12 cellular contexts compared by ENCODE assay signal in the genomic region with DNA sequence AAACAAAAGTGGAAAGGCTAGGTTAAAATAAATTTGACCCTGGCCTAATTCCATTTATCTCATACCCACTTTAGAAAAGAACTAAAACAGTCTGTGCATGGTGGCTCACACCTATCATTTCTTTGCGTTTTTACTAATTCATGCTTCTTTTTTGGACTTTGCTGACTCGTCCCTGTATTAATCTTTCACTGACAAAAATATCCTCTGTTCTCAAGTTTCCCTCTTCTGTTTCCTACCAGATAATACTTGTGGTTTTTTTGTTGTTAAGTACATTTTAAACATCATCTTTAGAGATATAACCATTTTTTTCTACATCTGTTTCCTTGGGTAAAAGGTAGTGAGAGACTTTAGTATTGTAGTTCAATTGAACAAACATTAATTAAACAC. TPM values are rescaled to one million over a fixed set of nuclear protein-coding genes. Genes with fewer than 3 reads are reported as not detected.
DNase-seq lines count a peak whose midpoint lies in the region; TF ChIP-seq lines count a peak whose summit lies in the region.
"Had no signal": no experiment of that assay in that cellular context is flagged by ENCODE, and none has a peak within 500 bp of the region (broad histone marks: within the 10 kb centered on the region; RNA-seq: fewer than 3 reads in every experiment).

No MANE protein-coding gene starts in this region.

- H3K9me3 Mint-ChIP-seq in nephron progenitor cell: peaks cover 6% of the 10 kb centered on the region

- peaks cover 63% of the 10 kb centered on the region for H3K4me1 ChIP-seq in Karpas-422 (ENCODE audit: low read length)
- no peaks in the 10 kb centered on the region for H3K4me1 ChIP-seq in ascending aorta
- H3K4me1 ChIP-seq in tibial nerve: peaks cover 0 to 39% (median 7%) of the 10 kb centered on the region in 4 donors
- peaks cover 21% of the 10 kb centered on the region for H3K4me1 ChIP-seq in hepatocyte (ENCODE audit: insufficient read depth)

- 47 to 51% methylated on average over 2 of the region's 2 CpGs for WGBS in tibial nerve, 2 donors
- 66% methylated on average over 2 of the region's 2 CpGs for WGBS in hepatocyte (ENCODE audit: low lambda C conversion rate, missing lambda C conversion rate)

- H3K27ac ChIP-seq in Karpas-422 (ENCODE audit: low read length) (peak overlapping the region; percentile 95), ascending aorta (no peak overlapping the region), tibial nerve (no peak overlapping the region), hepatocyte (no peak overlapping the region)

- H3K9me3 ChIP-seq in Karpas-422 (ENCODE audit: low read length) (no peaks in the 10 kb centered on the region), ascending aorta (no peaks in the 10 kb centered on the region), tibial nerve (no peaks in the 10 kb centered on the region), hepatocyte (ENCODE audit: low read depth) (no peaks in the 10 kb centered on the region)

- no peaks in the 10 kb centered on the region for H3K9me2 ChIP-seq in Karpas-422 (replicated peaks; ENCODE audit: insufficient read depth, low read length)
- H3K9me2 ChIP-seq in hepatocyte (replicated peaks; ENCODE audit: insufficient read depth): no peaks in the 10 kb centered on the region

- H3K4me3 ChIP-seq in Karpas-422 (ENCODE audit: low read length) (peak overlapping the region; percentile 17; the same call in 1 of the 2 replicates), ascending aorta (no peak overlapping the region), tibial nerve (no peak overlapping the region), hepatocyte (no peak overlapping the region)

- peak; percentile 42 for DNase-seq in EH (ENCODE audit: low read depth)
- DNase-seq in Karpas-422: no peak
- DNase-seq in amniotic epithelial cell (ENCODE audit: low read depth): peak; percentile 35
- DNase-seq in nephron progenitor cell: no peak
- DNase-seq in ascending aorta (ENCODE audit: low spot score in 2 of 2): no peak
- DNase-seq in tibial nerve (ENCODE audit: low spot score in 2 of 2): no peak
- no peak for DNase-seq in hepatocyte (ENCODE audit: low spot score)
- DNase-seq: activated effector memory CD4-positive, alpha-beta T cell treated with anti-CD3 and anti-CD28 coated beads, Interleukin-2, amount 50 U/mL, for 16 hours; left colon; NCI-H345; occipital lobe; stimulated activated CD4-positive, alpha-beta T cell treated with anti-CD3 and anti-CD28 coated beads, Interleukin-4, amount 100 ng/mL, for 1 hour had no signal

- peaks cover 24% of the 10 kb centered on the region for H3K36me3 Mint-ChIP-seq in nephron progenitor cell (ENCODE audit: low read depth)

- H3K27me3 ChIP-seq in Karpas-422 (ENCODE audit: low read length) (no peaks in the 10 kb centered on the region), ascending aorta (no peaks in the 10 kb centered on the region), tibial nerve (no peaks in the 10 kb centered on the region), hepatocyte (no peaks in the 10 kb centered on the region)

- peak overlapping the region; percentile 10 for H3K9ac ChIP-seq in Karpas-422 (ENCODE audit: low read length)

- H3K27ac Mint-ChIP-seq in nephron progenitor cell: peak overlapping the region; percentile 2

- no peak for TF ChIP-seq EP300 in tibial nerve (IDR thresholded peaks at IDR 0.05)

- intact Hi-C loops in ascending aorta (cut with DNase I): no loop called here

- H4K20me1 ChIP-seq in Karpas-422 (ENCODE audit: insufficient read depth, low read depth, low read length) (no peaks in the 10 kb centered on the region; the same call in 1 of the 2 replicates), hepatocyte (ENCODE audit: insufficient read depth, poor library complexity, severe bottlenecking) (no peaks in the 10 kb centered on the region)

- peak overlapping the region; percentile 95 for H3K4me2 ChIP-seq in Karpas-422 (ENCODE audit: low read depth, low read length, poor library complexity, severe bottlenecking)
- H3K4me2 ChIP-seq in hepatocyte: no peak overlapping the region

- no peak overlapping the region for H2AFZ ChIP-seq in Karpas-422 (ENCODE audit: low read length)
- H2AFZ ChIP-seq in hepatocyte: no peak overlapping the region

- no peak for TF ChIP-seq POLR2A in tibial nerve (IDR thresholded peaks at IDR 0.05)

- H3K27me3 Mint-ChIP-seq in nephron progenitor cell (ENCODE audit: low read depth, poor library complexity): no peaks in the 10 kb centered on the region

- peaks cover 97% of the 10 kb centered on the region for H3K79me2 ChIP-seq in Karpas-422 (ENCODE audit: low read length)
- H3K79me2 ChIP-seq in hepatocyte: peaks cover 65% of the 10 kb centered on the region

- peaks cover 15% of the 10 kb centered on the region for H3K4me1 Mint-ChIP-seq in nephron progenitor cell

- TF ChIP-seq CTCF in nephron progenitor cell (IDR thresholded peaks at IDR 0.05) (no peak), ascending aorta (IDR thresholded peaks at IDR 0.05) (no peak), tibial nerve (IDR thresholded peaks at IDR 0.05) (no peak), hepatocyte (IDR thresholded peaks at IDR 0.05; ENCODE audit: poor library complexity) (no peak)

- H3K36me3 ChIP-seq in Karpas-422 (ENCODE audit: insufficient read depth, low read length): peaks cover 3% of the 10 kb centered on the region; the same call in 1 of the 2 replicates
- H3K36me3 ChIP-seq in ascending aorta: no peaks in the 10 kb centered on the region
- no peaks in the 10 kb centered on the region for H3K36me3 ChIP-seq in tibial nerve
- no peaks in the 10 kb centered on the region for H3K36me3 ChIP-seq in hepatocyte (replicated peaks; ENCODE audit: insufficient read depth, low read depth)

- no peak overlapping the region for H3K4me3 Mint-ChIP-seq in nephron progenitor cell

RNA-seq across cellular contexts. Expression of a gene that starts 11.5 kb away (rescaled TPM):
- 25.3 and 29.7 TPM in 2 replicates for total RNA-seq in Karpas-422 (2014; rRNA removed; shearing (Covaris generic); ENCODE audit: low replicate concordance)
- total RNA-seq in ascending aorta: 125 TPM
- total RNA-seq in tibial nerve: 10 to 100 TPM; 16.5 to 20.3 (median 17.9) TPM
- total RNA-seq in hepatocyte: 16.2 and 16.4 TPM in 2 replicates
- 6.1 and 7.1 TPM in 2 replicates for polyA plus RNA-seq in hepatocyte

RNA-seq across cellular contexts. Expression of a gene that starts 11.7 kb away (rescaled TPM):
- total RNA-seq in Karpas-422 (2014; rRNA removed; shearing (Covaris generic); ENCODE audit: low replicate concordance): 20.5 and 27.7 TPM in 2 replicates
- total RNA-seq in ascending aorta (1.6 TPM), tibial nerve (1 to 10 TPM; 4.2 to 8.8 (median 7.6) TPM), hepatocyte (16.3 and 17.9 TPM in 2 replicates)
- polyA plus RNA-seq in hepatocyte: 13.2 and 14.2 TPM in 2 replicates

Comparison
In these comparisons a context has a peak if more than half of its experiments do, and no peak if none do; other contexts are left out.
1. DNase-seq: peak in EH (single experiment) and amniotic epithelial cell (single experiment); none in Karpas-422 (single experiment), nephron progenitor cell (single experiment), ascending aorta (0 of 2), tibial nerve (0 of 2) and hepatocyte (single experiment).